Comparison of ENCODE assay signal across 27 cellular contexts in genomic region chr20:49422176-49422575, GRCh38.
"Had no signal": no experiment of that assay in that cellular context is flagged by ENCODE, and none has a peak within 500 bp of the region (broad histone marks: within the 10 kb centered on the region; RNA-seq: fewer than 3 reads in every experiment).

No MANE protein-coding gene starts in this region.

- H3K27ac Mint-ChIP-seq: activated CD4-positive, alpha-beta T cell treated with anti-CD3 and anti-CD28 coated beads for 36 hours; activated CD8-positive, alpha-beta memory T cell treated with anti-CD3 and anti-CD28 coated beads, Interleukin-2, amount 10 ng/mL, durations not matched to agents 7 days and 5 days; activated CD8-positive, alpha-beta T cell treated with anti-CD3 and anti-CD28 coated beads, Interleukin-2, amount 10 ng/mL, durations not matched to agents 7 days and 5 days; activated naive CD4-positive, alpha-beta T cell treated with anti-CD3 and anti-CD28 coated beads, Interleukin-2, amount 50 U/mL, for 24 hours; activated naive CD8-positive, alpha-beta T cell treated with anti-CD3 and anti-CD28 coated beads, Interleukin-2, amount 50 U/mL, for 24 hours; activated T-helper 2 cell treated with anti-CD3 and anti-CD28 coated beads, Interferon-gamma antibody, Interleukin-2, Interleukin-4, amounts not matched to agents 10 μg/mL and 5 μg/mL and 100 μg/mL, durations not matched to agents 14 hours and 24 hours and 36 hours; dendritic cell treated with granulocyte-macrophage colony-stimulating factor and Interleukin-4, amounts not matched to agents 40 ng/mL and 50 ng/mL, for 4 days; naive B cell; stimulated activated effector memory CD8-positive, alpha-beta T cell treated with anti-CD3 and anti-CD28 coated beads, Interleukin-12 subunit alpha, Interleukin-12 subunit beta, amount 100 ng/mL, for 72 hours had no signal

- H3K27ac ChIP-seq: epithelial cell of prostate, neutrophil, ovary, thyroid gland, upper lobe of right lung had no signal

- H3K4me3 Mint-ChIP-seq: activated CD4-positive, alpha-beta T cell treated with anti-CD3 and anti-CD28 coated beads for 36 hours; activated CD8-positive, alpha-beta memory T cell treated with anti-CD3 and anti-CD28 coated beads, Interleukin-2, amount 10 ng/mL, durations not matched to agents 7 days and 5 days; activated CD8-positive, alpha-beta T cell treated with anti-CD3 and anti-CD28 coated beads, Interleukin-2, amount 10 ng/mL, durations not matched to agents 7 days and 5 days; activated naive CD4-positive, alpha-beta T cell treated with anti-CD3 and anti-CD28 coated beads, Interleukin-2, amount 50 U/mL, for 24 hours; activated naive CD8-positive, alpha-beta T cell treated with anti-CD3 and anti-CD28 coated beads, Interleukin-2, amount 50 U/mL, for 24 hours; central memory CD8-positive, alpha-beta T cell; dendritic cell treated with granulocyte-macrophage colony-stimulating factor and Interleukin-4, amounts not matched to agents 40 ng/mL and 50 ng/mL, for 4 days; naive B cell; nephron progenitor cell; stimulated activated effector memory CD8-positive, alpha-beta T cell treated with anti-CD3 and anti-CD28 coated beads, Interleukin-12 subunit alpha, Interleukin-12 subunit beta, amount 100 ng/mL, for 72 hours; stimulated activated naive CD8-positive, alpha-beta T cell treated with anti-CD3 and anti-CD28 coated beads, Interleukin-15, amount 100 ng/mL, for 72 hours had no signal

- H3K4me3 ChIP-seq: mucosa of descending colon, ovary, thyroid gland, upper lobe of right lung had no signal

- H3K36me3 ChIP-seq: neutrophil, ovary, thyroid gland, upper lobe of right lung had no signal

- DNase-seq: activated CD4-positive, alpha-beta T cell treated with anti-CD3 and anti-CD28 coated beads for 36 hours; activated CD4-positive, CD25-positive, alpha-beta regulatory T cell; activated CD8-positive, alpha-beta memory T cell treated with anti-CD3 and anti-CD28 coated beads, Interleukin-2, amount 10 ng/mL, durations not matched to agents 7 days and 5 days; activated CD8-positive, alpha-beta T cell treated with anti-CD3 and anti-CD28 coated beads, Interleukin-2, amount 10 ng/mL, durations not matched to agents 7 days and 5 days; activated naive CD8-positive, alpha-beta T cell treated with anti-CD3 and anti-CD28 coated beads, Interleukin-2, amount 50 U/mL, for 24 hours; activated T-cell treated with anti-CD3 and anti-CD28 coated beads, Interleukin-2, amount 50 U/mL, for 48 hours; amygdala; effector CD4-positive, alpha-beta T cell; left ventricle myocardium superior; mucosa of descending colon; naive B cell; nephron progenitor cell; ovary; small intestine; stimulated activated CD4-positive, alpha-beta T cell treated with anti-CD3 and anti-CD28 coated beads, Interleukin-4, amount 100 ng/mL, for 24 hours; stimulated activated naive CD8-positive, alpha-beta T cell treated with anti-CD3 and anti-CD28 coated beads, Interleukin-15, amount 100 ng/mL, for 72 hours; thyroid gland; upper lobe of right lung had no signal

- H3K27me3 ChIP-seq: ovary, thyroid gland had no signal

- FAIRE-seq: islet of Langerhans, small intestine had no signal

- H3K4me1 Mint-ChIP-seq: activated CD4-positive, alpha-beta T cell treated with anti-CD3 and anti-CD28 coated beads for 36 hours; activated CD8-positive, alpha-beta memory T cell treated with anti-CD3 and anti-CD28 coated beads, Interleukin-2, amount 10 ng/mL, durations not matched to agents 7 days and 5 days; activated naive CD4-positive, alpha-beta T cell treated with anti-CD3 and anti-CD28 coated beads, Interleukin-2, amount 50 U/mL, for 24 hours; activated naive CD8-positive, alpha-beta T cell treated with anti-CD3 and anti-CD28 coated beads, Interleukin-2, amount 50 U/mL, for 24 hours; central memory CD8-positive, alpha-beta T cell; naive B cell; stimulated activated effector memory CD8-positive, alpha-beta T cell treated with anti-CD3 and anti-CD28 coated beads, Interleukin-12 subunit alpha, Interleukin-12 subunit beta, amount 100 ng/mL, for 72 hours; stimulated activated naive CD8-positive, alpha-beta T cell treated with anti-CD3 and anti-CD28 coated beads, Interleukin-15, amount 100 ng/mL, for 72 hours had no signal

- H3K9me3 ChIP-seq: mucosa of descending colon, neutrophil, ovary, thyroid gland, upper lobe of right lung had no signal

- H3K36me3 Mint-ChIP-seq: activated CD8-positive, alpha-beta memory T cell treated with anti-CD3 and anti-CD28 coated beads, Interleukin-2, amount 10 ng/mL, durations not matched to agents 7 days and 5 days; activated naive CD4-positive, alpha-beta T cell treated with anti-CD3 and anti-CD28 coated beads, Interleukin-2, amount 50 U/mL, for 24 hours; naive B cell; stimulated activated effector memory CD8-positive, alpha-beta T cell treated with anti-CD3 and anti-CD28 coated beads, Interleukin-12 subunit alpha, Interleukin-12 subunit beta, amount 100 ng/mL, for 72 hours had no signal

- ATAC-seq: activated CD4-positive, alpha-beta T cell treated with anti-CD3 and anti-CD28 coated beads for 36 hours; activated CD8-positive, alpha-beta memory T cell treated with anti-CD3 and anti-CD28 coated beads, Interleukin-2, amount 10 ng/mL, durations not matched to agents 7 days and 5 days; activated CD8-positive, alpha-beta T cell treated with anti-CD3 and anti-CD28 coated beads, Interleukin-2, amount 10 ng/mL, durations not matched to agents 7 days and 5 days; activated naive CD8-positive, alpha-beta T cell treated with anti-CD3 and anti-CD28 coated beads, Interleukin-2, amount 50 U/mL, for 24 hours; left ventricle myocardium superior; mucosa of descending colon; sciatic nerve; stimulated activated effector memory CD8-positive, alpha-beta T cell treated with anti-CD3 and anti-CD28 coated beads, Interleukin-12 subunit alpha, Interleukin-12 subunit beta, amount 100 ng/mL, for 72 hours; stimulated activated naive CD8-positive, alpha-beta T cell treated with anti-CD3 and anti-CD28 coated beads, Interleukin-15, amount 100 ng/mL, for 72 hours; upper lobe of right lung had no signal

- H3K4me1 ChIP-seq: upper lobe of right lung had no signal

- H3K9me3 Mint-ChIP-seq: activated naive CD4-positive, alpha-beta T cell treated with anti-CD3 and anti-CD28 coated beads, Interleukin-2, amount 50 U/mL, for 24 hours; activated naive CD8-positive, alpha-beta T cell treated with anti-CD3 and anti-CD28 coated beads, Interleukin-2, amount 50 U/mL, for 24 hours; activated T-helper 2 cell treated with anti-CD3 and anti-CD28 coated beads, Interferon-gamma antibody, Interleukin-2, Interleukin-4, amounts not matched to agents 10 μg/mL and 5 μg/mL and 100 μg/mL, durations not matched to agents 14 hours and 24 hours and 36 hours; central memory CD8-positive, alpha-beta T cell; dendritic cell treated with granulocyte-macrophage colony-stimulating factor and Interleukin-4, amounts not matched to agents 40 ng/mL and 50 ng/mL, for 4 days; stimulated activated effector memory CD8-positive, alpha-beta T cell treated with anti-CD3 and anti-CD28 coated beads, Interleukin-12 subunit alpha, Interleukin-12 subunit beta, amount 100 ng/mL, for 72 hours; stimulated activated naive CD8-positive, alpha-beta T cell treated with anti-CD3 and anti-CD28 coated beads, Interleukin-15, amount 100 ng/mL, for 72 hours had no signal
